33 cellular contexts compared by ENCODE assay signal in genomic region chr2:206936006-206936405, GRCh38. TPM values are rescaled to one million over a fixed set of nuclear protein-coding genes. Genes with fewer than 3 reads are reported as not detected.
"Had no signal": no experiment of that assay in that cellular context is flagged by ENCODE, and none has a peak within 500 bp of the region (broad histone marks: within the 10 kb centered on the region; RNA-seq: fewer than 3 reads in every experiment).

No MANE protein-coding gene starts in this region.

- H3K27ac ChIP-seq: ascending aorta, breast epithelium, cardiac muscle cell, colonic mucosa, epithelial cell of prostate, esophagus squamous epithelium, gastrocnemius medialis had no signal

- H3K9me3 ChIP-seq: colonic mucosa, esophagus squamous epithelium had no signal

- ATAC-seq: activated CD4-positive, alpha-beta T cell treated with anti-CD3 and anti-CD28 coated beads for 36 hours; activated CD8-positive, alpha-beta memory T cell treated with anti-CD3 and anti-CD28 coated beads, Interleukin-2, amount 10 ng/mL, durations not matched to agents 7 days and 5 days; activated CD8-positive, alpha-beta T cell treated with anti-CD3 and anti-CD28 coated beads, Interleukin-2, amount 10 ng/mL, durations not matched to agents 7 days and 5 days; activated naive CD8-positive, alpha-beta T cell treated with anti-CD3 and anti-CD28 coated beads, Interleukin-2, amount 50 U/mL, for 24 hours; gastrocnemius medialis had no signal

- H3K4me3 ChIP-seq: ascending aorta, breast epithelium, cardiac muscle cell, colonic mucosa, esophagus squamous epithelium, gastrocnemius medialis had no signal

- H3K36me3 ChIP-seq: ascending aorta, breast epithelium, cardiac muscle cell, colonic mucosa, esophagus squamous epithelium, gastrocnemius medialis had no signal

- H3K4me1 ChIP-seq: ascending aorta, breast epithelium, colonic mucosa, esophagus squamous epithelium, gastrocnemius medialis had no signal

- DNase-seq: activated CD4-positive, alpha-beta memory T cell treated with anti-CD3 and anti-CD28 coated beads for 36 hours; activated CD4-positive, alpha-beta T cell treated with anti-CD3 and anti-CD28 coated beads for 36 hours; activated CD4-positive, alpha-beta T cell treated with anti-CD3 and anti-CD28 coated beads, Interleukin-2, amount 10 ng/mL, durations not matched to agents 24 days and 14 days; activated CD4-positive, CD25-positive, alpha-beta regulatory T cell; activated CD4-positive, CD25-positive, alpha-beta regulatory T cell treated with anti-CD3 and anti-CD28 coated beads, Interleukin-2, amount 50 U/mL, for 72 hours; activated CD8-positive, alpha-beta memory T cell treated with anti-CD3 and anti-CD28 coated beads, Interleukin-2, amount 10 ng/mL, durations not matched to agents 7 days and 5 days; activated CD8-positive, alpha-beta memory T cell treated with anti-CD3 and anti-CD28 coated beads, Interleukin-2, amount 50 U/mL, for 4 hours; activated CD8-positive, alpha-beta T cell treated with anti-CD3 and anti-CD28 coated beads, Interleukin-2, amount 10 ng/mL, durations not matched to agents 7 days and 5 days; activated effector memory CD4-positive, alpha-beta T cell treated with anti-CD3 and anti-CD28 coated beads, Interleukin-2, amount 50 U/mL, for 16 hours; activated naive CD4-positive, alpha-beta T cell treated with anti-CD3 and anti-CD28 coated beads for 36 hours; activated naive CD8-positive, alpha-beta T cell treated with anti-CD3 and anti-CD28 coated beads for 36 hours; activated naive CD8-positive, alpha-beta T cell treated with anti-CD3 and anti-CD28 coated beads, Interleukin-2, amount 50 U/mL, for 24 hours; activated T-cell treated with anti-CD3 and anti-CD28 coated beads, Interleukin-2, amount 50 U/mL, for 1 hour; activated T-cell treated with anti-CD3 and anti-CD28 coated beads, Interleukin-2, amount 50 U/mL, for 48 hours; central memory CD4-positive, alpha-beta T cell; cerebellar nuclear complex; colonic mucosa; effector CD8-positive, alpha-beta T cell; esophagus squamous epithelium; gastrocnemius medialis; glutamatergic neuron; T-helper 2 cell had no signal

- H3K27me3 ChIP-seq: ascending aorta, breast epithelium, cardiac muscle cell, colonic mucosa, esophagus squamous epithelium, gastrocnemius medialis had no signal

RNA-seq across cellular contexts. Expression of gene CPO, which starts 3.3 kb away (rescaled TPM):
- total RNA-seq: activated CD4-positive, alpha-beta memory T cell treated with anti-CD3 and anti-CD28 coated beads for 36 hours; activated CD4-positive, alpha-beta T cell treated with anti-CD3 and anti-CD28 coated beads for 36 hours; activated CD4-positive, alpha-beta T cell treated with anti-CD3 and anti-CD28 coated beads, Interleukin-2, amount 10 ng/mL, durations not matched to agents 24 days and 14 days; activated CD8-positive, alpha-beta memory T cell treated with anti-CD3 and anti-CD28 coated beads for 36 hours; activated CD8-positive, alpha-beta memory T cell treated with anti-CD3 and anti-CD28 coated beads, Interleukin-2, amount 10 ng/mL, durations not matched to agents 7 days and 5 days; activated CD8-positive, alpha-beta T cell treated with anti-CD3 and anti-CD28 coated beads, Interleukin-2, amount 10 ng/mL, durations not matched to agents 7 days and 5 days; activated naive CD4-positive, alpha-beta T cell treated with anti-CD3 and anti-CD28 coated beads for 36 hours; activated naive CD8-positive, alpha-beta T cell treated with anti-CD3 and anti-CD28 coated beads for 36 hours; activated T-helper 1 cell treated with anti-CD3 and anti-CD28 coated beads, Interleukin-12 subunit alpha, Interleukin-12 subunit beta, Interleukin-2, Interleukin-4 antibody, amounts not matched to agents 30 ng/mL and 10 ng/mL and 1 ng/mL, durations not matched to agents 14 hours and 24 hours and 36 hours; activated T-helper 2 cell treated with anti-CD3 and anti-CD28 coated beads, Interferon-gamma antibody, Interleukin-2, Interleukin-4, amounts not matched to agents 10 μg/mL and 5 μg/mL and 100 μg/mL, durations not matched to agents 14 hours and 24 hours and 36 hours; ascending aorta; colonic mucosa; dermis microvascular lymphatic vessel endothelial cell; endothelial cell of umbilical vein; esophagus squamous epithelium; T-helper 1 cell treated with Interleukin-12 subunit alpha and Interleukin-12 subunit beta and Interleukin-4 antibody, amounts not matched to agents 30 ng/mL and 1 ng/mL, for 36 hours had no signal
- polyA plus RNA-seq: cardiac muscle cell, endothelial cell of umbilical vein, fibroblast of lung had no signal
